ENCODE assay signal across 12 cellular contexts in the genomic region with DNA sequence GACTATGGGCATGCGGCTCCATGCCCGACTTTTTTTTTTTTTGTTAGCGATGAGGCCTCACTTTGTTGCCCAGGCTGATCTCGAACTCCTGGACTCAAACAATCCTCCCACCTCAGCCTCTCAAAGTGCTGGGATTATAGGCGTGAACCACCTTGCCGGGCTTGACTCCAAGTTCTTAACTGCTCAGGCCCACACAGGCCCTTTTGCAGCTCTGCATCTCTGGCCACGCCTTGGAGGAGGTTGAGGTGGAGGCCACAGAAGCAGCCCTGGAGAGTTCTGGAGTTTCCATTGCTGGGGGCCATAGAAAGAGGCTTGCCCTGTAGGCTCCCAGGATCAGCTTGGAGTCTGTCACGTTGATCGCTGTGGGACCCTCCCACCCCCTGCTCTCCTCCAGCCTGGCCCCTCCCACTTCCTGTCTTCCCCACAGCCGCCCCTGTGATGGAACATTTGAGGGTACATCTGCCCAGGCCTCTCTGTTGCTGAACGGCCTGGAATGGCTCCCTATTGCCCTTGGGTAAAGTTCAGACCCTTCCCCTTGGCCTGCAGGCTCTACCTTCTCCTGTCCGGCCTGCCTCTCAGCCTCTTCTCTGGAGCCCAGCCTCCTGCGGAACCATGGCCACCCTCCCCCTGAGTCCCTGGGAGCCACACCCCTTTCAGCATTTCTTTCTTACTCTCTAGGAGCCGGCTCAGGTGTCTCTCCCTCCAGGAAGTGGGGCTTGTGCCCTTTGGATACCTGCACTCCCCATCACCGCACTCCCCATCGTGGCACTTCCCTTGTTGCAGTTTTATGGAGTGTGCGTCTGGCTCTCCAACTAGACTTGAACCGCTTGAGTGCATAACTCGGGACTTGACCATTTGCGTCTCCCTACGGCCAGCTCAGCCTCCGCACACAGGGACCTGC. TPM values are rescaled to one million over a fixed set of nuclear protein-coding genes. Genes with fewer than 3 reads are reported as not detected.
DNase-seq lines count a peak whose midpoint lies in the region; ATAC-seq and TF ChIP-seq lines count a peak whose summit lies in the region.
"Had no signal": no experiment of that assay in that cellular context is flagged by ENCODE, and none has a peak within 500 bp of the region (broad histone marks: within the 10 kb centered on the region; RNA-seq: fewer than 3 reads in every experiment).

No MANE protein-coding gene starts in this region.

- H3K4me3 ChIP-seq in H7 (ENCODE audit: insufficient read depth, low read depth, low read length) (peak overlapping the region; percentile 62), hepatocyte (no peak overlapping the region), tibial artery (no peak overlapping the region), esophagus squamous epithelium (no peak overlapping the region)

- H3K9me2 ChIP-seq in hepatocyte (replicated peaks; ENCODE audit: insufficient read depth) = no peaks in the 10 kb centered on the region

- intact Hi-C loops in tibial artery (cut with DNase I; ENCODE audit: low total_unique reads) = loop anchor here (10.0 kb wide), 1 partner anchor 46 kb away; no protein-coding TSS in a partner anchor
- intact Hi-C loops in esophagus squamous epithelium (cut with DNase I) = no loop called here
- intact Hi-C loops in left colon (cut with DNase I, micrococcal nuclease) = no loop called here

- ATAC-seq in HG03520 (IDR thresholded peaks at IDR 0.05; ENCODE audit: unreplicated experiment) (no peak), left colon (no peak)

- H3K9me3 ChIP-seq in hepatocyte (ENCODE audit: low read depth) (no peaks in the 10 kb centered on the region), tibial artery (no peaks in the 10 kb centered on the region), esophagus squamous epithelium (no peaks in the 10 kb centered on the region)

- DNase-seq in H7 = peak; percentile 92
- peak; percentile 21 to 48 for DNase-seq in activated CD8-positive, alpha-beta memory T cell treated with anti-CD3 and anti-CD28 coated beads for 1 hour (ENCODE audit: extremely low read depth in 1 of 2, low read depth in 1 of 2)
- DNase-seq in hepatocyte (ENCODE audit: low spot score) = peak; percentile 71
- DNase-seq in stimulated activated CD4-positive, alpha-beta T cell treated with anti-CD3 and anti-CD28 coated beads, Interleukin-4, amount 100 ng/mL, for 24 hours = peak; percentile 41
- DNase-seq in tibial artery = no peak
- DNase-seq in esophagus squamous epithelium (lab: John Stamatoyannopoulos, UW) = no peak
- no peak for DNase-seq in left colon
- DNase-seq: activated B cell treated with CpG ODN at 0.5 μM for 24 hours, NCI-H226 had no signal

- H3K27me3 ChIP-seq in H7 (ENCODE audit: control insufficient read depth, insufficient read depth, low read length) (peaks cover 3% of the 10 kb centered on the region; the same call in 1 of the 2 replicates), hepatocyte (no peaks in the 10 kb centered on the region), tibial artery (no peaks in the 10 kb centered on the region), esophagus squamous epithelium (no peaks in the 10 kb centered on the region)

- no peaks in the 10 kb centered on the region; the same call in 1 of the 2 replicates for H3K36me3 ChIP-seq in H7 (replicated peaks; ENCODE audit: control insufficient read depth, insufficient read depth, low read length)
- H3K36me3 ChIP-seq in hepatocyte (replicated peaks; ENCODE audit: insufficient read depth, low read depth) = no peaks in the 10 kb centered on the region
- H3K36me3 ChIP-seq in tibial artery = no peaks in the 10 kb centered on the region
- no peaks in the 10 kb centered on the region for H3K36me3 ChIP-seq in esophagus squamous epithelium

- TF ChIP-seq CTCF in hepatocyte (IDR thresholded peaks at IDR 0.05; ENCODE audit: poor library complexity) (no peak), tibial artery (IDR thresholded peaks at IDR 0.05) (no peak), esophagus squamous epithelium (IDR thresholded peaks at IDR 0.05) (no peak)

- 56% methylated on average over 21 of the region's 22 CpGs for WGBS in hepatocyte (ENCODE audit: low lambda C conversion rate, missing lambda C conversion rate)
- 59 to 60% methylated on average over 9 to 11 of the region's 22 CpGs for WGBS in esophagus squamous epithelium, 2 donors

- no peaks in the 10 kb centered on the region for H4K20me1 ChIP-seq in hepatocyte (ENCODE audit: insufficient read depth, poor library complexity, severe bottlenecking)

- TF ChIP-seq POLR2A in esophagus squamous epithelium (IDR thresholded peaks at IDR 0.05) = no peak

- H3K79me2 ChIP-seq in hepatocyte = peaks cover 4% of the 10 kb centered on the region

- H3K27ac ChIP-seq in hepatocyte (peak overlapping the region; percentile 80), tibial artery (no peak overlapping the region), esophagus squamous epithelium (no peak overlapping the region)
- H3K27ac ChIP-seq: epithelial cell of prostate had no signal

- peak overlapping the region; percentile 68 for H3K4me2 ChIP-seq in hepatocyte

- H3K4me1 ChIP-seq in hepatocyte (ENCODE audit: insufficient read depth) (peaks cover 3% of the 10 kb centered on the region), tibial artery (peaks cover 0 to 4% (median under 1%) of the 10 kb centered on the region in 4 donors), esophagus squamous epithelium (peaks cover under 1 to 7% (median 2%) of the 10 kb centered on the region in 3 donors)

- peak overlapping the region; percentile 28 for H2AFZ ChIP-seq in hepatocyte

RNA-seq across cellular contexts. Expression of a gene that starts 30.4 kb away (rescaled TPM):
- 11.1 and 13.3 TPM in 2 replicates for total RNA-seq in H7 (2014; rRNA removed; shearing (Covaris generic))
- total RNA-seq in hepatocyte (34.5 and 38.0 TPM in 2 replicates), esophagus squamous epithelium (1 to 10 TPM; 6.1 to 8.7 (median 7.2) TPM), left colon (1 to 10 TPM; 4.3 to 8.8 TPM)
- 39.7 and 46.5 TPM in 2 replicates for polyA plus RNA-seq in hepatocyte
- total RNA-seq: Daoy had no signal

Comparison
In these comparisons a context has a peak if more than half of its experiments do, and no peak if none do; other contexts are left out.
1. DNase-seq: peak in H7 (single experiment), activated CD8-positive, alpha-beta memory T cell treated with anti-CD3 and anti-CD28 coated beads for 1 hour (2 of 2), hepatocyte (single experiment) and stimulated activated CD4-positive, alpha-beta T cell treated with anti-CD3 and anti-CD28 coated beads, Interleukin-4, amount 100 ng/mL, for 24 hours (single experiment); none in tibial artery (0 of 2), esophagus squamous epithelium (single experiment) and left colon (0 of 2).